10 cellular contexts compared by ENCODE assay signal in genomic region chr5:77379558-77380061, GRCh38.
A peak's percentile ranks its signal among the peaks of the same experiment; 100 is the strongest.
DNase-seq lines count a peak whose midpoint lies in the region; ATAC-seq and TF ChIP-seq lines count a peak whose summit lies in the region.
"Had no signal": no experiment of that assay in that cellular context is flagged by ENCODE, and none has a peak within 500 bp of the region (broad histone marks: within the 10 kb centered on the region; RNA-seq: fewer than 3 reads in every experiment).

No MANE protein-coding gene starts in this region.

- H3K27ac ChIP-seq in gastroesophageal sphincter (no peak overlapping the region), right atrium auricular region (no peak overlapping the region)
- H3K27ac ChIP-seq: dorsolateral prefrontal cortex had no signal

- ATAC-seq in GM18868 (IDR thresholded peaks at IDR 0.05; ENCODE audit: unreplicated experiment) = peak; percentile 85
- peak; percentile 86 for ATAC-seq in HG02938 (IDR thresholded peaks at IDR 0.05; ENCODE audit: unreplicated experiment)
- ATAC-seq in gastroesophageal sphincter = no peak

- DNase-seq in activated CD4-positive, alpha-beta T cell treated with anti-CD3 and anti-CD28 coated beads, Interleukin-2, amount 50 U/mL, for 4 hours = peak; percentile 18 to 23
- peak; percentile 41 for DNase-seq in stimulated activated CD4-positive, alpha-beta T cell treated with anti-CD3 and anti-CD28 coated beads, Interleukin-4, amount 100 ng/mL, for 1 hour
- DNase-seq in NK-92 treated with Interleukin-12 subunit alpha and Interleukin-12 subunit beta, amount 100 ng/mL, for 24 hours (lab: John Stamatoyannopoulos, UW) = no peak
- DNase-seq in cerebellum (ENCODE audit: low spot score) = no peak
- DNase-seq in right atrium auricular region (ENCODE audit: low spot score) = no peak
- DNase-seq: dorsolateral prefrontal cortex had no signal

- WGBS in gastroesophageal sphincter (ENCODE audit: low coverage in 1 of 2), 2 donors = 48 to 53% methylated on average over 6 of the region's 6 CpGs

- no peak for TF ChIP-seq EP300 in gastroesophageal sphincter (IDR thresholded peaks at IDR 0.05)

- H3K36me3 ChIP-seq in gastroesophageal sphincter = no peaks in the 10 kb centered on the region
- no peaks in the 10 kb centered on the region for H3K36me3 ChIP-seq in right atrium auricular region

- H3K4me1 ChIP-seq in gastroesophageal sphincter = no peaks in the 10 kb centered on the region
- no peaks in the 10 kb centered on the region for H3K4me1 ChIP-seq in right atrium auricular region

- no peak for TF ChIP-seq POLR2A in gastroesophageal sphincter (IDR thresholded peaks at IDR 0.05)

- TF ChIP-seq CTCF in gastroesophageal sphincter (IDR thresholded peaks at IDR 0.05) (no peak), right atrium auricular region (IDR thresholded peaks at IDR 0.05) (no peak)

- H3K9me3 ChIP-seq in gastroesophageal sphincter (no peaks in the 10 kb centered on the region), right atrium auricular region (no peaks in the 10 kb centered on the region)

- H3K4me3 ChIP-seq in gastroesophageal sphincter (no peak overlapping the region), right atrium auricular region (no peak overlapping the region)
- H3K4me3 ChIP-seq: dorsolateral prefrontal cortex, lung had no signal

- H3K27me3 ChIP-seq in gastroesophageal sphincter (no peaks in the 10 kb centered on the region), right atrium auricular region (no peaks in the 10 kb centered on the region)
- H3K27me3 ChIP-seq: dorsolateral prefrontal cortex had no signal

Comparison
In these comparisons a context has a peak if more than half of its experiments do, and no peak if none do; other contexts are left out.
1. DNase-seq: peak in activated CD4-positive, alpha-beta T cell treated with anti-CD3 and anti-CD28 coated beads, Interleukin-2, amount 50 U/mL, for 4 hours (2 of 2) and stimulated activated CD4-positive, alpha-beta T cell treated with anti-CD3 and anti-CD28 coated beads, Interleukin-4, amount 100 ng/mL, for 1 hour (single experiment); none in NK-92 treated with Interleukin-12 subunit alpha and Interleukin-12 subunit beta, amount 100 ng/mL, for 24 hours (single experiment), cerebellum (single experiment) and right atrium auricular region (single experiment).